ENCODE assay signal across 34 cellular contexts in genomic region chr1:156048663-156049258, GRCh38. TPM values are rescaled to one million over a fixed set of nuclear protein-coding genes. Genes with fewer than 3 reads are reported as not detected.
"Had no signal": no experiment of that assay in that cellular context is flagged by ENCODE, and none has a peak within 500 bp of the region (broad histone marks: within the 10 kb centered on the region; RNA-seq: fewer than 3 reads in every experiment).

No MANE protein-coding gene starts in this region.

- H3K4me3 Mint-ChIP-seq: activated CD4-positive, alpha-beta T cell treated with anti-CD3 and anti-CD28 coated beads, Interleukin-2, amount 10 ng/mL, durations not matched to agents 24 days and 14 days; activated CD8-positive, alpha-beta T cell treated with anti-CD3 and anti-CD28 coated beads for 36 hours; activated naive CD4-positive, alpha-beta T cell treated with anti-CD3 and anti-CD28 coated beads, Interleukin-2, amount 50 U/mL, for 24 hours; activated naive CD8-positive, alpha-beta T cell treated with anti-CD3 and anti-CD28 coated beads, Interleukin-2, amount 10 ng/mL, durations not matched to agents 7 days and 5 days; activated T-cell treated with anti-CD3 and anti-CD28 coated beads, Interleukin-2, amount 50 U/mL, for 24 hours; T-helper 2 cell treated with Interferon-gamma antibody and Interleukin-4, amounts not matched to agents 5 μg/mL and 100 μg/mL, for 36 hours had no signal

- H3K27me3 Mint-ChIP-seq: activated CD4-positive, alpha-beta T cell treated with anti-CD3 and anti-CD28 coated beads, Interleukin-2, amount 10 ng/mL, durations not matched to agents 24 days and 14 days; activated CD8-positive, alpha-beta T cell treated with anti-CD3 and anti-CD28 coated beads for 36 hours; activated naive CD4-positive, alpha-beta T cell treated with anti-CD3 and anti-CD28 coated beads, Interleukin-2, amount 50 U/mL, for 24 hours; activated naive CD8-positive, alpha-beta T cell treated with anti-CD3 and anti-CD28 coated beads, Interleukin-2, amount 10 ng/mL, durations not matched to agents 7 days and 5 days; activated T-cell treated with anti-CD3 and anti-CD28 coated beads, Interleukin-2, amount 50 U/mL, for 24 hours had no signal

- H3K36me3 ChIP-seq: breast epithelium had no signal

- H3K9me3 ChIP-seq: ascending aorta, body of pancreas, breast epithelium, SJCRH30 had no signal

- H3K4me3 ChIP-seq: ascending aorta, body of pancreas, breast epithelium, SJCRH30, SK-N-MC had no signal

- H3K4me2 ChIP-seq: KMS-11 had no signal

- H3K27ac ChIP-seq: ascending aorta, body of pancreas, breast epithelium, KMS-11, SJCRH30, SK-N-MC, WERI-Rb-1 had no signal

- H3K9me3 Mint-ChIP-seq: activated CD4-positive, alpha-beta T cell treated with anti-CD3 and anti-CD28 coated beads, Interleukin-2, amount 10 ng/mL, durations not matched to agents 24 days and 14 days; activated CD8-positive, alpha-beta T cell treated with anti-CD3 and anti-CD28 coated beads for 36 hours; activated naive CD4-positive, alpha-beta T cell treated with anti-CD3 and anti-CD28 coated beads, Interleukin-2, amount 50 U/mL, for 24 hours; activated naive CD8-positive, alpha-beta T cell treated with anti-CD3 and anti-CD28 coated beads, Interleukin-2, amount 10 ng/mL, durations not matched to agents 7 days and 5 days; activated T-cell treated with anti-CD3 and anti-CD28 coated beads, Interleukin-2, amount 50 U/mL, for 24 hours; activated T-helper 2 cell treated with anti-CD3 and anti-CD28 coated beads, Interferon-gamma antibody, Interleukin-2, Interleukin-4, amounts not matched to agents 10 μg/mL and 5 μg/mL and 100 μg/mL, durations not matched to agents 14 hours and 24 hours and 36 hours; T-helper 2 cell treated with Interferon-gamma antibody and Interleukin-4, amounts not matched to agents 5 μg/mL and 100 μg/mL, for 36 hours had no signal

- H3K27me3 ChIP-seq: ascending aorta, body of pancreas, breast epithelium, SJCRH30 had no signal

- DNase-seq: activated CD4-positive, alpha-beta T cell treated with anti-CD3 and anti-CD28 coated beads, Interleukin-2, amount 10 ng/mL, durations not matched to agents 24 days and 14 days; activated CD4-positive, alpha-beta T cell treated with anti-CD3 and anti-CD28 coated beads, Interleukin-2, amount 50 U/mL, for 4 hours; activated CD8-positive, alpha-beta T cell treated with anti-CD3 and anti-CD28 coated beads for 36 hours; activated gamma-delta T cell; activated naive CD4-positive, alpha-beta T cell treated with Interleukin-2 at 50 U/mL for 16 hours; activated naive CD8-positive, alpha-beta T cell treated with anti-CD3 and anti-CD28 coated beads, Interleukin-2, amount 10 ng/mL, durations not matched to agents 7 days and 5 days; activated T-cell treated with anti-CD3 and anti-CD28 coated beads, Interleukin-2, amount 50 U/mL, for 24 hours; amygdala; cerebellar nuclear complex; NCI-H1105; NCI-H1417 treated with DMSO at 0.1 percent for 48 hours; NCI-H187 treated with DMSO at 0.1 percent for 48 hours; NCI-H2081; NCI-H226; NCI-H446 treated with DMSO at 0.1 percent for 48 hours; NCI-H524; NCI-H69; NCI-H82; SHP77; SJCRH30; WERI-Rb-1 had no signal

- ATAC-seq: activated CD8-positive, alpha-beta T cell treated with anti-CD3 and anti-CD28 coated beads for 36 hours; body of pancreas; Panc1 had no signal

- H3K9ac ChIP-seq: KMS-11 had no signal

- H3K4me1 ChIP-seq: breast epithelium, SJCRH30 had no signal

- H3K27ac Mint-ChIP-seq: activated CD4-positive, alpha-beta T cell treated with anti-CD3 and anti-CD28 coated beads, Interleukin-2, amount 10 ng/mL, durations not matched to agents 24 days and 14 days; activated CD8-positive, alpha-beta T cell treated with anti-CD3 and anti-CD28 coated beads for 36 hours; activated naive CD4-positive, alpha-beta T cell treated with anti-CD3 and anti-CD28 coated beads, Interleukin-2, amount 50 U/mL, for 24 hours; activated naive CD8-positive, alpha-beta T cell treated with anti-CD3 and anti-CD28 coated beads, Interleukin-2, amount 10 ng/mL, durations not matched to agents 7 days and 5 days; activated T-cell treated with anti-CD3 and anti-CD28 coated beads, Interleukin-2, amount 50 U/mL, for 24 hours; activated T-helper 2 cell treated with anti-CD3 and anti-CD28 coated beads, Interferon-gamma antibody, Interleukin-2, Interleukin-4, amounts not matched to agents 10 μg/mL and 5 μg/mL and 100 μg/mL, durations not matched to agents 14 hours and 24 hours and 36 hours; T-helper 2 cell treated with Interferon-gamma antibody and Interleukin-4, amounts not matched to agents 5 μg/mL and 100 μg/mL, for 36 hours had no signal

RNA-seq across cellular contexts. Expression of gene RAB25, which starts 12.2 kb away (rescaled TPM):
- total RNA-seq: activated CD4-positive, alpha-beta T cell treated with anti-CD3 and anti-CD28 coated beads, Interleukin-2, amount 10 ng/mL, durations not matched to agents 24 days and 14 days; ascending aorta; cardiac septum; M059J; RPMI7951; SJCRH30; T-helper 1 cell treated with Interleukin-12 subunit alpha and Interleukin-12 subunit beta and Interleukin-4 antibody, amounts not matched to agents 30 ng/mL and 1 ng/mL, for 36 hours had no signal

RNA-seq across cellular contexts. Expression of gene MEX3A, which starts 33.5 kb away (rescaled TPM):
- total RNA-seq: T-helper 1 cell treated with Interleukin-12 subunit alpha and Interleukin-12 subunit beta and Interleukin-4 antibody, amounts not matched to agents 30 ng/mL and 1 ng/mL, for 36 hours had no signal
